Comparison of ENCODE assay signal across 8 cellular contexts in the genomic region with DNA sequence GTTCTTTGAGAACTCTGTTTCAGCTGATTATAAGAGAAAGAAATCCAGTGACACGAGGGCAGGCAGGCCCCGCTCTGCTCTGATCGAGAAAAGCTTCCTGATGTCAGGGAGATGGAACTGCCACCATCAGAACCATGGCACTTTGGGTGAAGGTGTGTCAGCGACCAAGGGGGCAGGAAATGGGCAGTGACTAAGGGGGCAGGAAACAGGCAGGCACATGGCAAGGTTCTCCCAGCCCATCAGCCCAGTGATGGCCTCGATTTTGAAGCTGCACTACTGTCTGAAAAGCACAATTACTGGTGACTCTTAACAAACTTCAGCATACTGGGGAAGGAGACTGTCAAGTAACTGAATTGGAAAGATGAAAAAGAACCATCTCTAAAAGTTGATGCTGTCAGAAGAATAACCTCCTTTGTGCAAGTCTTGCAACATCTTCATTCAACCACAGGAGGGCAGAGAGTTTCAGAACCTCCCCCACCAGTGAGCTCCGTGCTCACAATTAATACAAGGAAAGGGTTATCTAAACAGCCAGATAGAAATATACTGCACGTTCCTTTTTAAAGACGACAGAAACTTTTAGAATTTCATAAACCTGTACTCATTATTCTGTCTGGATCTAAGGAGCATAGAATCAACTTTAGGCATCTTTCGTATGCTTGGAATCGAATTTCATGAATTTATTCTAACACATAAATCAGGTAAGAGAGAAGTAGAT. TPM values are rescaled to one million over a fixed set of nuclear protein-coding genes. Genes with fewer than 3 reads are reported as not detected.
DNase-seq lines count a peak whose midpoint lies in the region; FAIRE-seq and TF ChIP-seq lines count a peak whose summit lies in the region.

No MANE protein-coding gene starts in this region.

- H4K8ac ChIP-seq in H9 (replicated peaks; ENCODE audit: insufficient read length, low read depth, low read length), result no peak overlapping the region

- H2AFZ ChIP-seq in H9 (ENCODE audit: low read length) (no peak overlapping the region), astrocyte (ENCODE audit: low read depth, low read length) (no peak overlapping the region)

- peaks cover 20 to 26% of the 10 kb centered on the region in 2 experiments for H3K4me1 Mint-ChIP-seq in H9
- no peaks in the 10 kb centered on the region for H3K4me1 Mint-ChIP-seq in astrocyte (ENCODE audit: low read depth, unreplicated experiment)

- H2BK20ac ChIP-seq in H9 (ENCODE audit: low read depth, low read length, poor library complexity, severe bottlenecking), result no peak overlapping the region

- no peak overlapping the region for H2BK12ac ChIP-seq in H9 (ENCODE audit: insufficient read length, low read depth, low read length)

- H3K4me3 Mint-ChIP-seq in H9 (no peak overlapping the region; a peak in 1 of 5 replicates), astrocyte (ENCODE audit: unreplicated experiment) (no peak overlapping the region)

- H3K9me3 ChIP-seq in H9 (ENCODE audit: control insufficient read depth, low read depth, low read length), result no peaks in the 10 kb centered on the region
- no peaks in the 10 kb centered on the region for H3K9me3 ChIP-seq in astrocyte (ENCODE audit: insufficient read depth, low read depth, low read length)
- H3K9me3 ChIP-seq in testis, result no peaks in the 10 kb centered on the region

- TF ChIP-seq CTCF in 22Rv1 (IDR thresholded peaks at IDR 0.05) (peak; percentile 47), H9 (conservative IDR thresholded peaks at IDR 0.05) (peak; percentile 68), astrocyte (IDR thresholded peaks at IDR 0.05; ENCODE audit: insufficient read depth, low read depth, low read length) (peak; percentile 60), testis (IDR thresholded peaks at IDR 0.05) (peak; percentile 40 to 52 (median 49))

- no peak overlapping the region for H3K56ac ChIP-seq in H9 (ENCODE audit: insufficient read length, low read depth, low read length)

- H3K4ac ChIP-seq in H9 (ENCODE audit: low read depth, low read length), result no peak overlapping the region

- H3K18ac ChIP-seq in H9 (ENCODE audit: insufficient read length, low read depth, low read length), result no peak overlapping the region

- no peaks in the 10 kb centered on the region for H3K23me2 ChIP-seq in H9 (ENCODE audit: insufficient read length, low read depth, low read length, poor library complexity, severe bottlenecking)

- WGBS in H9 (ENCODE audit: extremely low coverage, insufficient read length, low lambda C conversion rate), result no CpG with 5 or more reads among the region's 10 CpGs
- WGBS in testis, 2 donors, result 67 to 69% methylated on average over 10 of the region's 10 CpGs

- H2BK5ac ChIP-seq in H9 (ENCODE audit: insufficient read length, low read length), result no peak overlapping the region

- no peaks in the 10 kb centered on the region; the same call in 1 of the 2 replicates for H3K79me2 ChIP-seq in H9 (ENCODE audit: insufficient read depth, low read length)
- no peaks in the 10 kb centered on the region for H3K79me2 ChIP-seq in astrocyte (ENCODE audit: insufficient read depth, low read length)

- H4K20me1 ChIP-seq in H9 (ENCODE audit: control insufficient read depth, insufficient read depth, insufficient read length), result no peaks in the 10 kb centered on the region
- no peaks in the 10 kb centered on the region for H4K20me1 ChIP-seq in astrocyte (ENCODE audit: insufficient read depth, low read length)

- no peak overlapping the region for H2BK120ac ChIP-seq in H9 (ENCODE audit: low read depth, low read length, poor library complexity, severe bottlenecking)

- no peak overlapping the region for H3K27ac Mint-ChIP-seq in H9
- no peak overlapping the region for H3K27ac Mint-ChIP-seq in astrocyte (ENCODE audit: unreplicated experiment)

- H3K27me3 ChIP-seq in H9 (ENCODE audit: insufficient read depth, low read length) (no peaks in the 10 kb centered on the region), astrocyte (ENCODE audit: insufficient read depth, low read length) (no peaks in the 10 kb centered on the region), testis (no peaks in the 10 kb centered on the region)

- peak; percentile 79 for FAIRE-seq in astrocyte (lab: Jason Lieb, UNC)
- FAIRE-seq in islet of Langerhans (lab: Jason Lieb, UNC), result peak; percentile 93

- DNase-seq in EL (peak; percentile 39), H9 (peak; percentile 34), NCI-H146 (lab: John Stamatoyannopoulos, UW) (peak; percentile 28), astrocyte (ENCODE audit: low read depth) (peak; percentile 29), testis (peak; percentile 49), cortex of kidney (lab: John Stamatoyannopoulos, UW) (no peak)

- H3K36me3 ChIP-seq in astrocyte (ENCODE audit: insufficient read depth, low read length), result peaks cover 3% of the 10 kb centered on the region
- no peaks in the 10 kb centered on the region for H3K36me3 ChIP-seq in testis (ENCODE audit: low read depth, missing control alignments)

- peaks cover 2 to 6% (median 3%) of the 10 kb centered on the region in 3 experiments; a peak in 5 of 7 replicates for H3K36me3 Mint-ChIP-seq in H9 (ENCODE audit: insufficient read depth in 1 of 3, low read depth in 3 of 3)
- no peaks in the 10 kb centered on the region for H3K36me3 Mint-ChIP-seq in astrocyte (ENCODE audit: low read depth, unreplicated experiment)

- H3K9ac ChIP-seq in H9 (ENCODE audit: extremely low read depth, insufficient read length, low read length) (no peak overlapping the region), astrocyte (ENCODE audit: low read length) (no peak overlapping the region)

- no peak overlapping the region for H2AK5ac ChIP-seq in H9 (ENCODE audit: insufficient read length, low read length)

- no peak overlapping the region for H2BK15ac ChIP-seq in H9 (ENCODE audit: low read depth, low read length)

- H3T11ph ChIP-seq in H9 (ENCODE audit: low read length), result no peak overlapping the region

- H3K4me1 ChIP-seq in H9 (ENCODE audit: insufficient read depth, low read length) (peaks cover 2% of the 10 kb centered on the region; the same call in 1 of the 2 replicates), astrocyte (ENCODE audit: insufficient read depth, low read length) (no peaks in the 10 kb centered on the region), testis (peaks cover 4% of the 10 kb centered on the region)

- H4K91ac ChIP-seq in H9 (ENCODE audit: insufficient read length, low read depth, low read length), result no peak overlapping the region

- H4K5ac ChIP-seq in H9 (ENCODE audit: insufficient read length, low read depth, low read length), result no peak overlapping the region

- H3K4me2 ChIP-seq in H9 (ENCODE audit: insufficient read depth, insufficient read length, low read length) (no peak overlapping the region), astrocyte (ENCODE audit: low read length) (no peak overlapping the region)

- no peak overlapping the region for H3K27ac ChIP-seq in 22Rv1
- H3K27ac ChIP-seq in H9 (ENCODE audit: insufficient read length, low read depth, low read length), result no peak overlapping the region
- H3K27ac ChIP-seq in astrocyte (ENCODE audit: low read depth, low read length), result no peak overlapping the region
- no peak overlapping the region for H3K27ac ChIP-seq in testis

- no peak for TF ChIP-seq POLR2A in testis (IDR thresholded peaks at IDR 0.05)

- intact Hi-C loops in testis (cut with DNase I; ENCODE audit: low total_unique reads), result no loop called here

- H3K4me3 ChIP-seq in astrocyte (ENCODE audit: insufficient read depth, low read depth, low read length) (no peak overlapping the region), testis (no peak overlapping the region)

- H3K79me1 ChIP-seq in H9 (ENCODE audit: insufficient read depth, low read depth, low read length, poor library complexity, severe bottlenecking), result no peaks in the 10 kb centered on the region

- no peak overlapping the region for H3K14ac ChIP-seq in H9 (ENCODE audit: insufficient read depth, low read length)

- H3K9me3 Mint-ChIP-seq in H9, result no peaks in the 10 kb centered on the region
- H3K9me3 Mint-ChIP-seq in astrocyte (ENCODE audit: unreplicated experiment), result no peaks in the 10 kb centered on the region

- H3K27me3 Mint-ChIP-seq in H9 (ENCODE audit: low read depth) (no peaks in the 10 kb centered on the region; the same call in 1 of the 2 replicates), astrocyte (ENCODE audit: low read depth, unreplicated experiment) (no peaks in the 10 kb centered on the region)

- H3K23ac ChIP-seq in H9 (ENCODE audit: insufficient read length, low read depth, low read length), result no peak overlapping the region

RNA-seq across cellular contexts. Expression of gene TMX4, which starts 39.1 kb away (rescaled TPM):
- total RNA-seq in H9 (2021) (11.7 and 14.9 TPM in 2 replicates), astrocyte (17.3 and 20.4 TPM in 2 replicates), testis (100 to 1,000 TPM; 236 to 290 TPM)
- polyA plus RNA-seq in testis (ENCODE audit: insufficient read depth, low read depth, low replicate concordance), result 236 TPM

RNA-seq across cellular contexts. Expression of gene HAO1, which starts 40.2 kb away (rescaled TPM):
- not detected in 2 replicates for total RNA-seq in H9 (2021)
- 0.17 and 0.20 TPM in 2 replicates for total RNA-seq in astrocyte
- total RNA-seq in testis, result under 1 TPM in 1 of 2 donors, not detected in 1; 0.16 TPM
- not detected for polyA plus RNA-seq in testis (ENCODE audit: insufficient read depth, low read depth, low replicate concordance)

Comparison
In these comparisons a context has a peak if more than half of its experiments do, and no peak if none do; other contexts are left out.
1. RNA of gene TMX4, which starts 39.1 kb away (total RNA-seq): 236 to 290 TPM in testis; 17.3 to 20.4 TPM in astrocyte and 11.7 to 14.9 TPM in H9; every median in the first group is over 10 times any median in the second.
2. Peak in every context shown above with its lines, with median percentiles within 50 percentile points of each other: CTCF ChIP-seq.